In genomic region chr16:20849587-20850390, GRCh38 we compare ENCODE assay signal across 8 cellular contexts. TPM values are rescaled to one million over a fixed set of nuclear protein-coding genes. Genes with fewer than 3 reads are reported as not detected.
DNase-seq lines count a peak whose midpoint lies in the region; ATAC-seq and TF ChIP-seq lines count a peak whose summit lies in the region.

No MANE protein-coding gene starts in this region.

- H3K4me1 Mint-ChIP-seq in natural killer cell = peaks cover 8 to 12% of the 10 kb centered on the region in 2 donors

- H3K27ac ChIP-seq in OCI-LY3 (ENCODE audit: low read length) = no peak overlapping the region

- TF ChIP-seq CTCF in BJ (IDR thresholded peaks at IDR 0.05; ENCODE audit: insufficient read depth, low read depth, low read length) (peak; percentile 97), OCI-LY3 (IDR thresholded peaks at IDR 0.05; ENCODE audit: low read depth, low read length) (peak; percentile 98), natural killer cell (IDR thresholded peaks at IDR 0.05) (peak; percentile 100)

- no peaks in the 10 kb centered on the region for H3K9me3 Mint-ChIP-seq in natural killer cell

- no peaks in the 10 kb centered on the region for H3K27me3 ChIP-seq in BJ (ENCODE audit: control insufficient read depth, insufficient read depth, low read length)
- no peaks in the 10 kb centered on the region for H3K27me3 ChIP-seq in OCI-LY3 (ENCODE audit: low read depth, low read length)

- H4K20me1 ChIP-seq in OCI-LY3 (ENCODE audit: insufficient read depth, low read length) = no peaks in the 10 kb centered on the region

- H3K4me2 ChIP-seq in OCI-LY3 (ENCODE audit: low read length) = no peak overlapping the region

- no peaks in the 10 kb centered on the region for H3K36me3 Mint-ChIP-seq in natural killer cell

- peaks cover 4% of the 10 kb centered on the region; the same call in 1 of the 2 replicates for H3K4me1 ChIP-seq in OCI-LY3 (ENCODE audit: low read length)

- CTCF ChIA-PET in BJ (lab: Yijun Ruan, JAX) = interaction anchor here (0.6 to 5.5 kb wide), 40 partner anchors 9 to 451 kb away, joined by 3 to 74 read pairs (median 4); no protein-coding TSS in a partner anchor

- no peak overlapping the region for H3K4me3 Mint-ChIP-seq in natural killer cell

- no peak overlapping the region for H3K27ac Mint-ChIP-seq in natural killer cell

- POLR2A ChIA-PET in BJ (lab: Charles Lee) = no interaction called here

- no peak overlapping the region for H2AFZ ChIP-seq in OCI-LY3 (ENCODE audit: low read depth, low read length)

- no peak overlapping the region for H3K9ac ChIP-seq in OCI-LY3 (ENCODE audit: low read length)

- no peak for DNase-seq in BJ (ENCODE audit: low read depth)
- peak; percentile 42 for DNase-seq in HCEC 1CT
- DNase-seq in activated T-cell treated with anti-CD3 and anti-CD28 coated beads for 1 hour (ENCODE audit: low read depth) = peak; percentile 54
- peak; percentile 49 for DNase-seq in natural killer cell
- peak; percentile 19 to 72 (median 50) for DNase-seq in stimulated activated naive CD4-positive, alpha-beta T cell (lab: John Stamatoyannopoulos, UW)
- no peak for DNase-seq in mesenteric fat pad (ENCODE audit: low spot score)

- no peak overlapping the region for H3K4me3 ChIP-seq in BJ (ENCODE audit: low read depth, low read length)
- H3K4me3 ChIP-seq in OCI-LY3 (ENCODE audit: low read length) = no peak overlapping the region

- ATAC-seq in esophagus mucosa = peak; percentile 57
- peak; percentile 73 to 80 (median 75) for ATAC-seq in natural killer cell

- H3K9me3 ChIP-seq in OCI-LY3 (ENCODE audit: insufficient read depth, low read length) = no peaks in the 10 kb centered on the region

- intact Hi-C loops in natural killer cell (cut with micrococcal nuclease) = loop anchor here (1.0 to 5.0 kb wide), 4 partner anchors 98 to 253 kb away; no protein-coding TSS in a partner anchor

- H3K27me3 Mint-ChIP-seq in natural killer cell (ENCODE audit: low read depth in 2 of 2) = no peaks in the 10 kb centered on the region

- H3K36me3 ChIP-seq in BJ (ENCODE audit: control insufficient read depth, insufficient read depth, low read length) = no peaks in the 10 kb centered on the region
- peaks cover 9% of the 10 kb centered on the region for H3K36me3 ChIP-seq in OCI-LY3 (replicated peaks; ENCODE audit: low read depth, low read length)

- no peaks in the 10 kb centered on the region for H3K79me2 ChIP-seq in OCI-LY3 (ENCODE audit: low read length)

RNA-seq across cellular contexts. Expression of gene REXO5, which starts 43.5 kb away (rescaled TPM):
- polyA plus RNA-seq in BJ (2011; rRNA removed) = 2.2 and 3.2 TPM in 2 replicates
- polyA minus RNA-seq in BJ (2011; rRNA and poly(A)+ RNA removed) = 2.9 and 3.4 TPM in 2 replicates
- total RNA-seq in esophagus mucosa (2.5 TPM), natural killer cell (1 to 10 TPM; 1.5 to 6.0 (median 1.7) TPM), mesenteric fat pad (4.7 TPM)

RNA-seq across cellular contexts. Expression of gene ERI2, which starts 43.5 kb away (rescaled TPM):
- polyA plus RNA-seq in BJ (2011; rRNA removed) = 7.4 and 10.7 TPM in 2 replicates
- 3.7 and 6.1 TPM in 2 replicates for polyA minus RNA-seq in BJ (2011; rRNA and poly(A)+ RNA removed)
- total RNA-seq in esophagus mucosa (15.4 TPM), natural killer cell (1 to 10 TPM; 2.4 to 3.5 (median 2.8) TPM), mesenteric fat pad (12.9 TPM)

RNA-seq across cellular contexts. Expression of gene DCUN1D3, which starts 50.4 kb away (rescaled TPM):
- polyA plus RNA-seq in BJ (2011; rRNA removed) = 10.9 and 15.5 TPM in 2 replicates
- 24.2 and 35.7 TPM in 2 replicates for polyA minus RNA-seq in BJ (2011; rRNA and poly(A)+ RNA removed)
- 17.1 TPM for total RNA-seq in esophagus mucosa
- total RNA-seq in natural killer cell = 1 to 10 TPM; 5.3 to 9.3 (median 6.1) TPM
- total RNA-seq in mesenteric fat pad = 187 TPM

RNA-seq across cellular contexts. Expression of gene LYRM1, which starts 50.8 kb away (rescaled TPM):
- 19.3 and 38.8 TPM in 2 replicates for polyA plus RNA-seq in BJ (2011; rRNA removed)
- 6.6 and 6.9 TPM in 2 replicates for polyA minus RNA-seq in BJ (2011; rRNA and poly(A)+ RNA removed)
- total RNA-seq in esophagus mucosa (15.1 TPM), natural killer cell (10 to 100 TPM; 15.3 to 25.7 (median 17.2) TPM), mesenteric fat pad (42.0 TPM)

Comparison
In these comparisons a context has a peak if more than half of its experiments do, and no peak if none do; other contexts are left out.
1. DNase-seq: peak in HCEC 1CT (single experiment), activated T-cell treated with anti-CD3 and anti-CD28 coated beads for 1 hour (single experiment), natural killer cell (single experiment) and stimulated activated naive CD4-positive, alpha-beta T cell (6 of 6); none in BJ (single experiment) and mesenteric fat pad (single experiment).
2. RNA of gene DCUN1D3, which starts 50.4 kb away (total RNA-seq): 187 TPM in mesenteric fat pad (single experiment); 17.1 TPM in esophagus mucosa (single experiment) and 5.3 to 9.3 TPM in natural killer cell; every median in the first group is over 10 times any median in the second.
3. Peak in every context shown above with its lines, with median percentiles within 50 percentile points of each other: CTCF ChIP-seq.